1 cellular context compared by ENCODE assay signal in genomic region chr3:25664066-25664809, GRCh38.
TF ChIP-seq lines count a peak whose summit lies in the region.

No MANE protein-coding gene starts in this region.

TF ChIP-seq in HepG2, 621 proteins besides CTCF, POLR2A, EP300 and RAD21 (continued from another document):
- TF ChIP-seq ETS1 (CRISPR knock-in tag; IDR thresholded peaks at IDR 0.05) = no peak
- TF ChIP-seq MNT (IDR thresholded peaks at IDR 0.05) = no peak
- TF ChIP-seq ZNF3 (CRISPR knock-in tag; IDR thresholded peaks at IDR 0.05) = no peak
- TF ChIP-seq ZNF841 (CRISPR knock-in tag; IDR thresholded peaks at IDR 0.05; ENCODE audit: borderline replicate concordance) = no peak
- no peak for TF ChIP-seq PCBP1 (IDR thresholded peaks at IDR 0.05; ENCODE audit: borderline replicate concordance, low read depth, low read length)
- TF ChIP-seq ASH2L (IDR thresholded peaks at IDR 0.05; ENCODE audit: insufficient read length, low read depth, low read length) = peak; percentile 51
- TF ChIP-seq SPEN (CRISPR knock-in tag; IDR thresholded peaks at IDR 0.05; ENCODE audit: low read depth) = peak; percentile 77
- no peak for TF ChIP-seq NFIC (IDR thresholded peaks at IDR 0.05; ENCODE audit: low read length)
- TF ChIP-seq HMG20A (CRISPR knock-in tag; IDR thresholded peaks at IDR 0.05; ENCODE audit: borderline replicate concordance) = no peak
- no peak for TF ChIP-seq ZNF572 (CRISPR knock-in tag; IDR thresholded peaks at IDR 0.05)
- no peak for TF ChIP-seq ZMYM3 (CRISPR knock-in tag; IDR thresholded peaks at IDR 0.05)
- peak; percentile 28; the same call in 1 of the 2 replicates for TF ChIP-seq CENPT (CRISPR knock-in tag; IDR thresholded peaks at IDR 0.05; ENCODE audit: low read depth)
- TF ChIP-seq PREB (CRISPR knock-in tag; IDR thresholded peaks at IDR 0.05) = no peak
- no peak for TF ChIP-seq ATF7 (IDR thresholded peaks at IDR 0.05)
- TF ChIP-seq ATF7 (CRISPR knock-in tag; IDR thresholded peaks at IDR 0.05) = no peak
- TF ChIP-seq MEIS1 (CRISPR knock-in tag; IDR thresholded peaks at IDR 0.05; ENCODE audit: borderline replicate concordance) = no peak
- TF ChIP-seq HNRNPH1 (optimal IDR thresholded peaks at IDR 0.05; ENCODE audit: low read depth, low read length) = no peak
- no peak for TF ChIP-seq NFE2 (CRISPR knock-in tag; IDR thresholded peaks at IDR 0.05)
- TF ChIP-seq GTF2F1 (IDR thresholded peaks at IDR 0.05; ENCODE audit: low read length) = no peak
- no peak for TF ChIP-seq IRX3 (CRISPR knock-in tag; IDR thresholded peaks at IDR 0.05; ENCODE audit: borderline replicate concordance, low read depth)
- TF ChIP-seq ZNF850 (CRISPR knock-in tag; conservative IDR thresholded peaks at IDR 0.05) = no peak
- TF ChIP-seq ZNF800 (CRISPR knock-in tag; IDR thresholded peaks at IDR 0.05) = no peak
- no peak for TF ChIP-seq ZNF331 (CRISPR knock-in tag; IDR thresholded peaks at IDR 0.05)
- no peak for TF ChIP-seq ELF1 (CRISPR knock-in tag; IDR thresholded peaks at IDR 0.05)
- TF ChIP-seq ZBTB21 (CRISPR knock-in tag; IDR thresholded peaks at IDR 0.05) = no peak
- TF ChIP-seq GPBP1L1 (CRISPR knock-in tag; IDR thresholded peaks at IDR 0.05) = no peak
- TF ChIP-seq PATZ1 (CRISPR knock-in tag; IDR thresholded peaks at IDR 0.05) = peak; percentile 26; the same call in 1 of the 2 replicates
- no peak for TF ChIP-seq ZBTB42 (CRISPR knock-in tag; IDR thresholded peaks at IDR 0.05)
